Comparison of ENCODE assay signal across 22 cellular contexts in genomic region chr5:173518856-173519255, GRCh38.
DNase-seq lines count a peak whose midpoint lies in the region; ATAC-seq and TF ChIP-seq lines count a peak whose summit lies in the region.
"Had no signal": no experiment of that assay in that cellular context is flagged by ENCODE, and none has a peak within 500 bp of the region (broad histone marks: within the 10 kb centered on the region; RNA-seq: fewer than 3 reads in every experiment).

No MANE protein-coding gene starts in this region.

- no peak overlapping the region for H2AFZ ChIP-seq in IMR-90 (replicated peaks; ENCODE audit: low read length, poor library complexity)

- no peaks in the 10 kb centered on the region for H3K36me3 ChIP-seq in IMR-90 (ENCODE audit: control insufficient read depth, insufficient read depth, low read length)
- no peaks in the 10 kb centered on the region for H3K36me3 ChIP-seq in esophagus muscularis mucosa
- H3K36me3 ChIP-seq: BE2C, BLaER1 had no signal

- in situ Hi-C loops in IMR-90 (cut with MboI; ENCODE audit: low sequenced_read_pairs): no loop called here

- no peak overlapping the region; the same call in 1 of the 2 replicates for H3K18ac ChIP-seq in IMR-90 (ENCODE audit: low read depth, low read length)

- no peak overlapping the region for H3K9ac ChIP-seq in IMR-90 (ENCODE audit: low read depth, low read length)
- H3K9ac ChIP-seq: BLaER1 had no signal

- H3K23ac ChIP-seq in IMR-90 (ENCODE audit: low read depth, low read length): no peak overlapping the region

- H2BK120ac ChIP-seq in IMR-90 (ENCODE audit: low read depth, low read length): no peak overlapping the region; the same call in 1 of the 2 replicates

- no peak overlapping the region for H2AK9ac ChIP-seq in IMR-90 (replicated peaks; ENCODE audit: low read depth, low read length, poor library complexity)

- TF ChIP-seq RAD21 in IMR-90 (IDR thresholded peaks at IDR 0.05; ENCODE audit: low read length): no peak

- H3K14ac ChIP-seq in IMR-90 (replicated peaks; ENCODE audit: low read depth, low read length): no peak overlapping the region

- H3K9me3 ChIP-seq in IMR-90 (ENCODE audit: control insufficient read depth, insufficient read depth, low read length) (peaks cover 2% of the 10 kb centered on the region; the same call in 1 of the 2 replicates), esophagus muscularis mucosa (no peaks in the 10 kb centered on the region)
- H3K9me3 ChIP-seq: BE2C had no signal

- TF ChIP-seq CTCF in IMR-90 (conservative IDR thresholded peaks at IDR 0.05; ENCODE audit: low read depth, low read length) (no peak), esophagus muscularis mucosa (IDR thresholded peaks at IDR 0.05) (no peak)

- no peak overlapping the region for H4K8ac ChIP-seq in IMR-90 (ENCODE audit: low read depth in 2 of 2, low read length in 2 of 2)

- peak overlapping the region; percentile 24; the same call in 1 of the 2 replicates for H4K5ac ChIP-seq in IMR-90 (ENCODE audit: low read depth, low read length)

- peak overlapping the region; percentile 13; the same call in 1 of the 2 replicates for H3K4ac ChIP-seq in IMR-90 (ENCODE audit: low read depth, low read length)

- H3K27me3 ChIP-seq in IMR-90 (ENCODE audit: control insufficient read depth, insufficient read depth, low read length) (no peaks in the 10 kb centered on the region), esophagus muscularis mucosa (no peaks in the 10 kb centered on the region)
- H3K27me3 ChIP-seq: BLaER1 had no signal

- no peak overlapping the region for H2BK15ac ChIP-seq in IMR-90 (ENCODE audit: low read depth, low read length)

- H3K56ac ChIP-seq in IMR-90 (ENCODE audit: extremely low read depth, insufficient read depth, low read length): no peak overlapping the region

- BruUV-seq in IMR-90 (replicated peaks; lab: Mats Ljungman, UMichigan): no TSS peak

- no peak overlapping the region for H3K4me2 ChIP-seq in IMR-90 (ENCODE audit: low read depth, low read length)
- H3K4me2 ChIP-seq: BLaER1 had no signal

- TF ChIP-seq EP300 in esophagus muscularis mucosa (IDR thresholded peaks at IDR 0.05): no peak

- intact Hi-C loops in IMR-90 (cut with micrococcal nuclease) (no loop called here), esophagus muscularis mucosa (cut with DNase I) (no loop called here)

- no peak overlapping the region for H2AK5ac ChIP-seq in IMR-90 (ENCODE audit: low read depth, low read length)

- H4K91ac ChIP-seq in IMR-90 (ENCODE audit: insufficient read depth, low read depth, low read length): no peak overlapping the region

- H3K4me3 ChIP-seq in IMR-90 (ENCODE audit: insufficient read depth, low read depth, low read length): no peak overlapping the region
- no peak overlapping the region for H3K4me3 ChIP-seq in esophagus muscularis mucosa
- H3K4me3 ChIP-seq: BLaER1, GM12878 had no signal

- peaks cover 5% of the 10 kb centered on the region; the same call in 1 of the 2 replicates for H3K9me1 ChIP-seq in IMR-90 (ENCODE audit: insufficient read depth, low read length)

- H3K4me1 ChIP-seq in IMR-90 (ENCODE audit: control insufficient read depth, insufficient read depth, low read length): peaks cover 3% of the 10 kb centered on the region; the same call in 1 of the 2 replicates
- H3K4me1 ChIP-seq in esophagus muscularis mucosa: peaks cover 0 to under 1% (median 0%) of the 10 kb centered on the region in 4 donors
- H3K4me1 ChIP-seq: BLaER1 had no signal

- CTCF ChIA-PET in IMR-90 (lab: Yijun Ruan, JAX): no interaction called here

- H2BK20ac ChIP-seq in IMR-90 (ENCODE audit: low read depth, low read length): no peak overlapping the region

- TF ChIP-seq POLR2A in IMR-90 (IDR thresholded peaks at IDR 0.05; ENCODE audit: low read depth, low read length) (no peak), esophagus muscularis mucosa (IDR thresholded peaks at IDR 0.05; ENCODE audit: low read depth) (no peak)

- H2BK5ac ChIP-seq in IMR-90 (ENCODE audit: low read depth, low read length, poor library complexity, severe bottlenecking): no peak overlapping the region

- H3K27ac ChIP-seq in IMR-90 (ENCODE audit: insufficient read depth, low read length) (no peak overlapping the region), esophagus muscularis mucosa (replicated peaks in 1 of 4) (no peak overlapping the region)
- H3K27ac ChIP-seq: BLaER1 had no signal

- POLR2A ChIA-PET in IMR-90 (lab: Charles Lee; ENCODE audit: unreplicated experiment): interaction anchor here (0.6 kb wide), 1 partner anchor 38 kb away, joined by 3 read pairs; no protein-coding TSS in a partner anchor

- DNase-seq in IMR-90: no peak
- DNase-seq in esophagus muscularis mucosa (ENCODE audit: extremely low spot score): peak; percentile 82
- DNase-seq in NCI-H1436 (lab: John Stamatoyannopoulos, UW): no peak
- no peak for DNase-seq in superior temporal gyrus (ENCODE audit: extremely low spot score)
- DNase-seq in NCI-H2227 (lab: John Stamatoyannopoulos, UW; ENCODE audit: unreplicated experiment): no peak
- DNase-seq: 8988T; ACHN; BE2C; C1 segment of cervical spinal cord; CD4-positive, alpha-beta memory T cell; CD4-positive, CD25-positive, alpha-beta regulatory T cell; CD8-positive, alpha-beta memory T cell; COR-L47; DMS 273 treated with DMSO at 0.1 percent for 48 hours; DMS153; DMS53; DMS79; DND-41; EL; GDM1 had no signal

- H4K20me1 ChIP-seq in IMR-90 (ENCODE audit: insufficient read depth, low read length): no peaks in the 10 kb centered on the region
- H4K20me1 ChIP-seq: BLaER1 had no signal

- ATAC-seq in IMR-90 (ENCODE audit: low read depth): no peak
- ATAC-seq: GM12878 had no signal

- dilution Hi-C loops in IMR-90 (cut with HindIII; ENCODE audit: low sequenced_read_pairs, unreplicated experiment): no loop called here

- no peaks in the 10 kb centered on the region for H3K79me1 ChIP-seq in IMR-90 (ENCODE audit: low read depth in 1 of 2, low read length in 2 of 2)

- 88% methylated on average over 5 of the region's 6 CpGs; no CpG with 5 or more reads in 1 of the 2 experiments for WGBS in IMR-90 (ENCODE audit: extremely low coverage in 2 of 2, insufficient read length in 1 of 2), 2 experiments
- WGBS in esophagus muscularis mucosa: 93% methylated on average over 6 of the region's 6 CpGs

TF ChIP-seq in IMR-90, 13 proteins besides CTCF, POLR2A, EP300 and RAD21:
- no peak for TF ChIP-seq NFE2L2 (IDR thresholded peaks at IDR 0.05; ENCODE audit: low read depth, low read length)
- no peak for TF ChIP-seq FOS (IDR thresholded peaks at IDR 0.05; ENCODE audit: low read depth, low read length)
- no peak for TF ChIP-seq MAZ (IDR thresholded peaks at IDR 0.05; ENCODE audit: borderline replicate concordance, low read depth, low read length)
- TF ChIP-seq CHD1 (IDR thresholded peaks at IDR 0.05; ENCODE audit: low read depth, low read length): no peak
- TF ChIP-seq RCOR1 (IDR thresholded peaks at IDR 0.05; ENCODE audit: insufficient replicate concordance, low read length): no peak
- no peak for TF ChIP-seq MXI1 (IDR thresholded peaks at IDR 0.05; ENCODE audit: borderline replicate concordance, low read depth, low read length)
- TF ChIP-seq ELK1 (IDR thresholded peaks at IDR 0.05; ENCODE audit: borderline replicate concordance, low read depth, low read length): no peak
- no peak for TF ChIP-seq RFX5 (IDR thresholded peaks at IDR 0.05; ENCODE audit: low read depth, low read length)
- no peak for TF ChIP-seq USF2 (IDR thresholded peaks at IDR 0.05; ENCODE audit: low read depth, low read length)
- no peak for TF ChIP-seq SMC3 (IDR thresholded peaks at IDR 0.05; ENCODE audit: low read depth, low read length)
- no peak for TF ChIP-seq BHLHE40 (IDR thresholded peaks at IDR 0.05; ENCODE audit: low read depth, low read length)
- TF ChIP-seq CEBPB (IDR thresholded peaks at IDR 0.05; ENCODE audit: low read depth, low read length): no peak
- TF ChIP-seq MAFK (IDR thresholded peaks at IDR 0.05; ENCODE audit: low read depth, low read length): no peak
